In the genomic region with DNA sequence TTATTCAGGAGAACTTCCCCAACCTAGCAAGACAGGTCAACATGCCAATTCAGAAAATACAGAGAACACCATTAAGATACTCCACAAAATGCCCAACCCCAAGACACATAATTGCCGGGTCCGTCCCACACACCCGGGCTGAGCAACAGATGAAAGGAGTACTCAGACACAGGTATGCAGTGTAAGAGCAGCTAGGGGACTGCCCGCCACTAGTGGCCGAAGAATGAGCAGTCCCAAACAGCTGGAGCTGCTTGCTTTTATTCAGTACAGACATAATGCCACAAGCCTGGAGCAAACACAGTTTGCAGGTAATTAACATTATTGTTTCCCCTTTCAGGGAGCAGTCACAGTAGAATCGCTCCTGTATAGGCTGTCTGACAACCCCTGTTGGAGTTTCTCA, we compare ENCODE assay signal across 22 cellular contexts.
"Had no signal": no experiment of that assay in that cellular context is flagged by ENCODE, and none has a peak within 500 bp of the region (broad histone marks: within the 10 kb centered on the region; RNA-seq: fewer than 3 reads in every experiment).

No MANE protein-coding gene starts in this region.

- ATAC-seq: Panc1, PC-3, T-cell had no signal

- H3K9me3 ChIP-seq: SK-N-SH had no signal

- H3K27ac ChIP-seq: HL-60, RWPE1 had no signal

- DNase-seq: Karpas-422, KG1, MM.1S, NCI-H1092 treated with DMSO at 0.1 percent for 48 hours, NCI-H1417, NCI-H1436 treated with DMSO at 0.1 percent for 48 hours, NCI-H1694, NCI-H187 treated with DMSO at 0.1 percent for 48 hours, NCI-H2029 treated with DMSO at 0.1 percent for 48 hours, NCI-H2171 treated with DMSO at 0.1 percent for 48 hours, NCI-H345, NCI-H524, NCI-H526 treated with DMSO at 0.1 percent for 48 hours, NCI-H774, PC-3, SHP77, SK-N-SH, SW 1271, T-cell had no signal
